ENCODE assay signal across 1 cellular context in the genomic region with DNA sequence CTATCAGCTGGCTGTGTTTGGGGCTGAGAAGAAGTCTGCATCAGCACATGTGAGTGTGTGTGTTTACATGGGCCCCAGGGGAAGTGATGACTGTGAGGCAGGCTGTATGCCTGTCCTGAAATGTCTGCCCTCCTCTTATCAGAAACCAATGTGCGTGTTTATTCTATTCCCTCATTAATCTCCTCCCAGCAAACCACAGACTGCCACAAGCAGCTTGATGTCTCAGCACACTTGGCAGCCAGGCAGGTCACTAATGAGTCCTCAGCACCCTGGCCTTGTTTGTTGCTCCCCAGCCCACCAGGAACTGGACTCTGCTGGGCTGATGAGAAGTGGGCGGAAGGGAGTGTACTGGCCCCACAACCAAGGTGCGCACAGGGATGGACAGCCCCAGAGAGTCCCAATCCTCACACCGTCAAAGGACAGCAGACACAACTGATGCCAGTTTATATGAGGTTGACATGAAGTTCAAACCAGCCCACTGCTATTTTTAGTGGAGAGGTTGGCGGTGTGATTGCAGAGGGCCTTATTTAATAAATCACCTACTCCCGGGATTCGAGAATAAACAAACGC.
A peak's percentile ranks its signal among the peaks of the same experiment; 100 is the strongest.
TF ChIP-seq lines count a peak whose summit lies in the region.

No MANE protein-coding gene starts in this region.

TF ChIP-seq in IMR-90, 13 proteins besides CTCF, POLR2A, EP300 and RAD21:
- TF ChIP-seq BHLHE40 (IDR thresholded peaks at IDR 0.05; ENCODE audit: low read depth, low read length) (peak; percentile 79), NFE2L2 (IDR thresholded peaks at IDR 0.05; ENCODE audit: low read depth, low read length) (0 out of 2 replicates have a peak, but pooled peaks have one; percentile 13), CHD1 (IDR thresholded peaks at IDR 0.05; ENCODE audit: low read depth, low read length) (no peak), FOS (IDR thresholded peaks at IDR 0.05; ENCODE audit: low read depth, low read length) (peak; percentile 60), MXI1 (IDR thresholded peaks at IDR 0.05; ENCODE audit: borderline replicate concordance, low read depth, low read length) (peak; percentile 56; the same call in 1 of the 2 replicates), SMC3 (IDR thresholded peaks at IDR 0.05; ENCODE audit: low read depth, low read length) (peak; percentile 28), CEBPB (IDR thresholded peaks at IDR 0.05; ENCODE audit: low read depth, low read length) (no peak), RFX5 (IDR thresholded peaks at IDR 0.05; ENCODE audit: low read depth, low read length) (no peak), MAFK (IDR thresholded peaks at IDR 0.05; ENCODE audit: low read depth, low read length) (peak; percentile 73), MAZ (IDR thresholded peaks at IDR 0.05; ENCODE audit: borderline replicate concordance, low read depth, low read length) (0 out of 2 replicates have a peak, but pooled peaks have one; percentile 14), RCOR1 (IDR thresholded peaks at IDR 0.05; ENCODE audit: insufficient replicate concordance, low read length) (peak; percentile 63)
- TF ChIP-seq, protein P1, sequence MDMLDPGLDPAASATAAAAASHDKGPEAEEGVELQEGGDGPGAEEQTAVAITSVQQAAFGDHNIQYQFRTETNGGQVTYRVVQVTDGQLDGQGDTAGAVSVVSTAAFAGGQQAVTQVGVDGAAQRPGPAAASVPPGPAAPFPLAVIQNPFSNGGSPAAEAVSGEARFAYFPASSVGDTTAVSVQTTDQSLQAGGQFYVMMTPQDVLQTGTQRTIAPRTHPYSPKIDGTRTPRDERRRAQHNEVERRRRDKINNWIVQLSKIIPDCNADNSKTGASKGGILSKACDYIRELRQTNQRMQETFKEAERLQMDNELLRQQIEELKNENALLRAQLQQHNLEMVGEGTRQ (IDR thresholded peaks at IDR 0.05; ENCODE audit: low read depth, low read length), result no peak
- TF ChIP-seq, protein P2, sequence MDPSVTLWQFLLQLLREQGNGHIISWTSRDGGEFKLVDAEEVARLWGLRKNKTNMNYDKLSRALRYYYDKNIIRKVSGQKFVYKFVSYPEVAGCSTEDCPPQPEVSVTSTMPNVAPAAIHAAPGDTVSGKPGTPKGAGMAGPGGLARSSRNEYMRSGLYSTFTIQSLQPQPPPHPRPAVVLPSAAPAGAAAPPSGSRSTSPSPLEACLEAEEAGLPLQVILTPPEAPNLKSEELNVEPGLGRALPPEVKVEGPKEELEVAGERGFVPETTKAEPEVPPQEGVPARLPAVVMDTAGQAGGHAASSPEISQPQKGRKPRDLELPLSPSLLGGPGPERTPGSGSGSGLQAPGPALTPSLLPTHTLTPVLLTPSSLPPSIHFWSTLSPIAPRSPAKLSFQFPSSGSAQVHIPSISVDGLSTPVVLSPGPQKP (IDR thresholded peaks at IDR 0.05; ENCODE audit: borderline replicate concordance, low read depth, low read length), result no peak
